ENCODE assay signal across 17 cellular contexts in genomic region chr5:112331892-112332291, GRCh38.
"Had no signal": no experiment of that assay in that cellular context is flagged by ENCODE, and none has a peak within 500 bp of the region (broad histone marks: within the 10 kb centered on the region; RNA-seq: fewer than 3 reads in every experiment).

No MANE protein-coding gene starts in this region.

- ATAC-seq: esophagus mucosa; left lung; natural killer cell treated with Interleukin-12 subunit alpha and Interleukin-12 subunit beta and Interleukin-15 and Interleukin-18, amount 100 ng/mL, for 72 hours; stimulated activated effector memory CD8-positive, alpha-beta T cell treated with anti-CD3 and anti-CD28 coated beads, Interleukin-12 subunit alpha, Interleukin-12 subunit beta, amount 100 ng/mL, for 72 hours; stimulated activated naive CD8-positive, alpha-beta T cell treated with anti-CD3 and anti-CD28 coated beads, Interleukin-15, Interleukin-2, amounts not matched to agents 100 U/mL and 50 U/mL, for 24 hours had no signal

- H3K27me3 ChIP-seq: brain microvascular endothelial cell, cardiac muscle cell, left lung, right lobe of liver, tibial nerve had no signal

- H3K4me3 ChIP-seq: cardiac muscle cell, left lung, right lobe of liver, tibial nerve had no signal

- H3K9me3 ChIP-seq: left lung, neutrophil, right lobe of liver, tibial nerve had no signal

- FAIRE-seq: colon, frontal cortex had no signal

- DNase-seq: brain microvascular endothelial cell; cerebellar nuclear complex; endodermal cell; islet precursor cell; left lung; right lobe of liver; stimulated activated CD4-positive, alpha-beta T cell treated with anti-CD3 and anti-CD28 coated beads, Interleukin-4, amount 100 ng/mL, for 1 hour; stimulated activated CD8-positive, alpha-beta memory T cell treated with anti-CD3 and anti-CD28 coated beads, Interleukin-4, amount 100 ng/mL, for 48 hours; stimulated activated naive CD8-positive, alpha-beta T cell treated with anti-CD3 and anti-CD28 coated beads, Interleukin-15, Interleukin-2, amounts not matched to agents 100 U/mL and 50 U/mL, for 24 hours had no signal

- H3K27ac ChIP-seq: brain microvascular endothelial cell, cardiac muscle cell, left lung, neutrophil, right lobe of liver, tibial nerve had no signal

- H3K36me3 ChIP-seq: brain microvascular endothelial cell, cardiac muscle cell, left lung, neutrophil, right lobe of liver, tibial nerve had no signal

- H3K4me1 ChIP-seq: left lung, right lobe of liver had no signal
